16 cellular contexts compared by ENCODE assay signal in genomic region chr2:33217431-33217830, GRCh38.
A peak's percentile ranks its signal among the peaks of the same experiment; 100 is the strongest.
DNase-seq lines count a peak whose midpoint lies in the region; ATAC-seq and TF ChIP-seq lines count a peak whose summit lies in the region.
"Had no signal": no experiment of that assay in that cellular context is flagged by ENCODE, and none has a peak within 500 bp of the region (broad histone marks: within the 10 kb centered on the region; RNA-seq: fewer than 3 reads in every experiment).

No MANE protein-coding gene starts in this region.

- ATAC-seq in heart right ventricle (no peak), Right ventricle myocardium superior (ENCODE audit: poor library complexity) (no peak), GM21423 (IDR thresholded peaks at IDR 0.05; ENCODE audit: unreplicated experiment) (no peak)

- TF ChIP-seq CTCF in heart right ventricle (IDR thresholded peaks at IDR 0.05) (no peak), chondrocyte (IDR thresholded peaks at IDR 0.05) (no peak), tibial artery (IDR thresholded peaks at IDR 0.05) (no peak)

- no peak overlapping the region for H3K9ac ChIP-seq in muscle layer of colon (ENCODE audit: low read length)

- intact Hi-C loops in heart right ventricle (cut with DNase I), result loop anchor here in 2 of 10 donors (2.0 to 5.0 kb wide), 2 partner anchors 83 to 85 kb away; no protein-coding TSS in a partner anchor
- intact Hi-C loops in Right ventricle myocardium superior (cut with DNase I), result no loop called here
- intact Hi-C loops in tibial artery (cut with DNase I; ENCODE audit: low total_unique reads), result loop anchor here (10.0 kb wide), 1 partner anchor 143 kb away; no protein-coding TSS in a partner anchor

- H3K4me3 ChIP-seq in heart right ventricle (no peak overlapping the region), muscle layer of colon (ENCODE audit: low read depth in 1 of 2, low read length in 2 of 2) (no peak overlapping the region), tibial artery (no peak overlapping the region)
- H3K4me3 ChIP-seq: Peyer's patch had no signal

- H3K27ac Mint-ChIP-seq in chondrocyte (ENCODE audit: unreplicated experiment), result peak overlapping the region; percentile 53

- 68 to 69% methylated on average over 3 of the region's 3 CpGs for WGBS in heart right ventricle, 2 donors

- H3K4me3 Mint-ChIP-seq in chondrocyte (ENCODE audit: unreplicated experiment), result no peak overlapping the region
- H3K4me3 Mint-ChIP-seq: H9 had no signal

- H3K4me1 ChIP-seq in heart right ventricle (peaks cover 9 to 69% (median 51%) of the 10 kb centered on the region in 9 donors), muscle layer of colon (ENCODE audit: insufficient read depth, low read length) (peaks cover 8% of the 10 kb centered on the region), tibial artery (peaks cover 0 to 97% (median 70%) of the 10 kb centered on the region in 4 donors)
- H3K4me1 ChIP-seq: Peyer's patch had no signal

- H3K27me3 ChIP-seq in heart right ventricle, result no peaks in the 10 kb centered on the region
- H3K27me3 ChIP-seq in muscle layer of colon (ENCODE audit: control insufficient read depth in 1 of 2, insufficient read depth in 2 of 2, low read length in 2 of 2), result no peaks in the 10 kb centered on the region
- H3K27me3 ChIP-seq in tibial artery, result no peaks in the 10 kb centered on the region
- H3K27me3 ChIP-seq: Peyer's patch had no signal

- DNase-seq in heart right ventricle (no peak), Right ventricle myocardium superior (no peak), chondrocyte (ENCODE audit: low spot score) (no peak), tibial artery (no peak), hypothalamus (lab: John Stamatoyannopoulos, UW) (no peak), NCI-H446 (lab: John Stamatoyannopoulos, UW) (no peak)
- DNase-seq: AML-193, Caco-2, H9, Karpas-422, NCI-H1930, NCI-H2171, NCI-H82, Peyer's patch had no signal

- H3K36me3 Mint-ChIP-seq in chondrocyte (ENCODE audit: low read depth), result peaks cover 14% of the 10 kb centered on the region

- peaks cover 81% of the 10 kb centered on the region for H3K4me1 Mint-ChIP-seq in chondrocyte (ENCODE audit: low read depth)

- no peaks in the 10 kb centered on the region for H3K27me3 Mint-ChIP-seq in chondrocyte (ENCODE audit: low read depth)

- H3K9me3 ChIP-seq in heart right ventricle, result no peaks in the 10 kb centered on the region
- H3K9me3 ChIP-seq in muscle layer of colon (ENCODE audit: low read length), result no peaks in the 10 kb centered on the region
- H3K9me3 ChIP-seq in tibial artery, result no peaks in the 10 kb centered on the region
- H3K9me3 ChIP-seq: Caco-2, Peyer's patch had no signal

- H3K36me3 ChIP-seq in heart right ventricle, result peaks cover 0 to 15% (median 0%) of the 10 kb centered on the region in 9 donors
- no peaks in the 10 kb centered on the region for H3K36me3 ChIP-seq in muscle layer of colon (ENCODE audit: insufficient read depth, low read length)
- peaks cover 0 to 6% (median 0%) of the 10 kb centered on the region in 3 donors for H3K36me3 ChIP-seq in tibial artery
- H3K36me3 ChIP-seq: Peyer's patch had no signal

- H3K27ac ChIP-seq in heart right ventricle, result peak overlapping the region in 7 of 10 donors; percentile 33 to 73 (median 60)
- H3K27ac ChIP-seq in muscle layer of colon (ENCODE audit: low read depth, low read length), result peak overlapping the region; percentile 10
- peak overlapping the region; percentile 85 to 90 for H3K27ac ChIP-seq in tibial artery
- H3K27ac ChIP-seq: Peyer's patch had no signal

- H3K9me3 Mint-ChIP-seq in chondrocyte (ENCODE audit: low read depth), result no peaks in the 10 kb centered on the region
- H3K9me3 Mint-ChIP-seq: H9 had no signal

Comparison
In these comparisons a context has a peak if more than half of its experiments do, and no peak if none do; other contexts are left out.
1. H3K27ac ChIP-seq: peak in every context shown above with its lines; median percentile 88 in tibial artery; 60 in heart right ventricle; 10 in muscle layer of colon.